Comparison of ENCODE assay signal across 21 cellular contexts in genomic region chr3:119205209-119205608, GRCh38. TPM values are rescaled to one million over a fixed set of nuclear protein-coding genes. Genes with fewer than 3 reads are reported as not detected.
A peak's percentile ranks its signal among the peaks of the same experiment; 100 is the strongest.
DNase-seq lines count a peak whose midpoint lies in the region; ATAC-seq, FAIRE-seq and TF ChIP-seq lines count a peak whose summit lies in the region.
"Had no signal": no experiment of that assay in that cellular context is flagged by ENCODE, and none has a peak within 500 bp of the region (broad histone marks: within the 10 kb centered on the region; RNA-seq: fewer than 3 reads in every experiment).

No MANE protein-coding gene starts in this region.

- DNase-seq in A549 (ENCODE audit: low read depth in 1 of 2, low spot score in 1 of 2) (peak; percentile 43 to 59), Calu3 (no peak), fibroblast of the aortic adventitia (ENCODE audit: low read depth) (peak; percentile 37), kidney tubule cell (ENCODE audit: low spot score) (no peak), AG08396 (ENCODE audit: low spot score) (no peak), D721Med (ENCODE audit: insufficient read length, low spot score) (no peak)
- no peak for DNase-seq in naive thymus-derived CD4-positive, alpha-beta T cell
- DNase-seq in activated T-helper 1 cell treated with anti-CD3 and anti-CD28 coated beads, Interleukin-12 subunit alpha, Interleukin-12 subunit beta, Interleukin-2, Interleukin-4 antibody, amounts not matched to agents 30 ng/mL and 10 ng/mL and 1 ng/mL, durations not matched to agents 14 hours and 24 hours and 36 hours (ENCODE audit: low spot score), result no peak
- DNase-seq: BE2C; CD4-positive, alpha-beta memory T cell; NCI-H1417 treated with DMSO at 0.1 percent for 48 hours; NCI-H2081; NCI-H510A; NCI-H82; Right ventricle myocardium superior had no signal

- no peak for TF ChIP-seq RAD21 in A549 (conservative IDR thresholded peaks at IDR 0.05 in 1 of 2, IDR thresholded peaks at IDR 0.05 in 1 of 2)

- no peaks in the 10 kb centered on the region for H3K9me3 Mint-ChIP-seq in Calu3 (ENCODE audit: low read depth, unreplicated experiment)
- peaks cover 0 to 4% (median 0%) of the 10 kb centered on the region in 11 donors for H3K9me3 Mint-ChIP-seq in naive thymus-derived CD4-positive, alpha-beta T cell
- no peaks in the 10 kb centered on the region for H3K9me3 Mint-ChIP-seq in activated T-helper 1 cell treated with anti-CD3 and anti-CD28 coated beads, Interleukin-12 subunit alpha, Interleukin-12 subunit beta, Interleukin-2, Interleukin-4 antibody, amounts not matched to agents 30 ng/mL and 10 ng/mL and 1 ng/mL, durations not matched to agents 14 hours and 24 hours and 36 hours

- TF ChIP-seq EP300 in A549 (IDR thresholded peaks at IDR 0.05), result no peak

- peaks cover 18% of the 10 kb centered on the region for H3K36me3 Mint-ChIP-seq in Calu3 (ENCODE audit: insufficient read depth, unreplicated experiment)
- H3K36me3 Mint-ChIP-seq in naive thymus-derived CD4-positive, alpha-beta T cell, result peaks cover 11 to 27% (median 20%) of the 10 kb centered on the region in 5 donors
- H3K36me3 Mint-ChIP-seq in activated T-helper 1 cell treated with anti-CD3 and anti-CD28 coated beads, Interleukin-12 subunit alpha, Interleukin-12 subunit beta, Interleukin-2, Interleukin-4 antibody, amounts not matched to agents 30 ng/mL and 10 ng/mL and 1 ng/mL, durations not matched to agents 14 hours and 24 hours and 36 hours (ENCODE audit: low read depth), result peaks cover 14% of the 10 kb centered on the region

- POLR2A ChIA-PET in A549 (lab: Yijun Ruan, JAX), result no interaction called here
- POLR2A ChIA-PET in naive thymus-derived CD4-positive, alpha-beta T cell (lab: Charles Lee), result interaction anchor here (0.6 to 1.3 kb wide), 4 partner anchors 8 to 36 kb away, joined by 3 to 4 read pairs (median 3); no protein-coding TSS in a partner anchor

- 7% methylated on average over 7 of the region's 8 CpGs for WGBS in A549 (ENCODE audit: missing lambda C conversion rate)

- CTCF ChIA-PET in A549 (lab: Yijun Ruan, JAX) (interaction anchor here (0.8 to 3.7 kb wide), 8 partner anchors 17 to 106 kb away, joined by 3 to 18 read pairs (median 5); partner anchors contain the start of gene TEX55), Calu3 (lab: Charles Lee) (no interaction called here)
- CTCF ChIA-PET in naive thymus-derived CD4-positive, alpha-beta T cell (lab: Charles Lee), result interaction anchor here (1.3 kb wide), 1 partner anchor 36 kb away, joined by 5 read pairs; no protein-coding TSS in a partner anchor

- ATAC-seq in A549, result peak; percentile 48 to 51
- peak; percentile 17 for ATAC-seq in naive thymus-derived CD4-positive, alpha-beta T cell
- ATAC-seq: Panc1 had no signal

- TF ChIP-seq CTCF in A549 (IDR thresholded peaks at IDR 0.05) (no peak), Calu3 (IDR thresholded peaks at IDR 0.05; ENCODE audit: unreplicated experiment) (no peak), fibroblast of the aortic adventitia (IDR thresholded peaks at IDR 0.05; ENCODE audit: insufficient read depth, low read length) (no peak), D721Med (IDR thresholded peaks at IDR 0.05; ENCODE audit: insufficient read depth, missing control alignments) (no peak)

- no peak for TF ChIP-seq POLR2A in A549 (IDR thresholded peaks at IDR 0.05; ENCODE audit: low read length)

- H3K36me3 ChIP-seq in naive thymus-derived CD4-positive, alpha-beta T cell (ENCODE audit: control insufficient read depth in 2 of 3, insufficient read depth in 3 of 3, low read length in 3 of 3), result peaks cover 0 to 4% (median 0%) of the 10 kb centered on the region in 3 experiments
- H3K36me3 ChIP-seq: BE2C, HAP-1 had no signal

- FAIRE-seq in A549 (lab: Jason Lieb, UNC) (peak; percentile 28), D721Med (lab: Jason Lieb, UNC) (no peak)

- H3K4me3 ChIP-seq in A549, result peak overlapping the region; percentile 35
- no peak overlapping the region for H3K4me3 ChIP-seq in fibroblast of the aortic adventitia (ENCODE audit: low read depth, low read length)
- no peak overlapping the region for H3K4me3 ChIP-seq in naive thymus-derived CD4-positive, alpha-beta T cell (ENCODE audit: low read length)
- H3K4me3 ChIP-seq: HAP-1, SK-N-MC had no signal

- no peaks in the 10 kb centered on the region for H3K27me3 ChIP-seq in naive thymus-derived CD4-positive, alpha-beta T cell (ENCODE audit: control insufficient read depth in 2 of 2, insufficient read depth in 2 of 2, low read length in 2 of 2)
- H3K27me3 ChIP-seq: BE2C had no signal

- no peak overlapping the region for H3K4me3 Mint-ChIP-seq in Calu3 (ENCODE audit: low read depth, unreplicated experiment)
- H3K4me3 Mint-ChIP-seq in naive thymus-derived CD4-positive, alpha-beta T cell, result peak overlapping the region in 9 of 10 donors; percentile 69 to 82 (median 79)
- H3K4me3 Mint-ChIP-seq in activated T-helper 1 cell treated with anti-CD3 and anti-CD28 coated beads, Interleukin-12 subunit alpha, Interleukin-12 subunit beta, Interleukin-2, Interleukin-4 antibody, amounts not matched to agents 30 ng/mL and 10 ng/mL and 1 ng/mL, durations not matched to agents 14 hours and 24 hours and 36 hours, result no peak overlapping the region

- H3K27ac Mint-ChIP-seq in Calu3 (ENCODE audit: unreplicated experiment), result peak overlapping the region; percentile 17
- peak overlapping the region in 8 of 9 donors; percentile 85 to 96 (median 94) for H3K27ac Mint-ChIP-seq in naive thymus-derived CD4-positive, alpha-beta T cell
- no peak overlapping the region for H3K27ac Mint-ChIP-seq in activated T-helper 1 cell treated with anti-CD3 and anti-CD28 coated beads, Interleukin-12 subunit alpha, Interleukin-12 subunit beta, Interleukin-2, Interleukin-4 antibody, amounts not matched to agents 30 ng/mL and 10 ng/mL and 1 ng/mL, durations not matched to agents 14 hours and 24 hours and 36 hours

- no peaks in the 10 kb centered on the region for H3K9me3 ChIP-seq in A549
- no peaks in the 10 kb centered on the region for H3K9me3 ChIP-seq in naive thymus-derived CD4-positive, alpha-beta T cell (ENCODE audit: control insufficient read depth in 2 of 3, low read length in 3 of 3)
- H3K9me3 ChIP-seq: BE2C, HAP-1 had no signal

- peaks cover 50% of the 10 kb centered on the region for H3K4me1 Mint-ChIP-seq in Calu3 (ENCODE audit: low read depth, unreplicated experiment)
- H3K4me1 Mint-ChIP-seq in naive thymus-derived CD4-positive, alpha-beta T cell, result peaks cover 34 to 78% (median 69%) of the 10 kb centered on the region in 7 donors
- H3K4me1 Mint-ChIP-seq in activated T-helper 1 cell treated with anti-CD3 and anti-CD28 coated beads, Interleukin-12 subunit alpha, Interleukin-12 subunit beta, Interleukin-2, Interleukin-4 antibody, amounts not matched to agents 30 ng/mL and 10 ng/mL and 1 ng/mL, durations not matched to agents 14 hours and 24 hours and 36 hours (ENCODE audit: low read depth), result peaks cover 23% of the 10 kb centered on the region

- H3K27ac ChIP-seq in A549, result peak overlapping the region; percentile 90 to 91
- peak overlapping the region; percentile 66 for H3K27ac ChIP-seq in naive thymus-derived CD4-positive, alpha-beta T cell (ENCODE audit: low read depth, low read length)
- H3K27ac ChIP-seq: SK-N-MC had no signal

- no TSS peak for BruUV-seq in Calu3 (replicated peaks; lab: Mats Ljungman, UMichigan)

- intact Hi-C loops in Calu3 (cut with micrococcal nuclease; ENCODE audit: unreplicated experiment), result no loop called here
- intact Hi-C loops in naive thymus-derived CD4-positive, alpha-beta T cell (cut with micrococcal nuclease), result no loop called here
- intact Hi-C loops in activated T-helper 1 cell treated with anti-CD3 and anti-CD28 coated beads, Interleukin-12 subunit alpha, Interleukin-12 subunit beta, Interleukin-2, Interleukin-4 antibody, amounts not matched to agents 30 ng/mL and 10 ng/mL and 1 ng/mL, durations not matched to agents 14 hours and 24 hours and 36 hours (cut with micrococcal nuclease), result no loop called here

- peaks cover 62% of the 10 kb centered on the region for H3K4me1 ChIP-seq in A549
- H3K4me1 ChIP-seq in naive thymus-derived CD4-positive, alpha-beta T cell (ENCODE audit: control insufficient read depth in 2 of 2, insufficient read depth in 2 of 2, low read length in 2 of 2), result peaks cover 0 to 56% of the 10 kb centered on the region in 2 donors
- H3K4me1 ChIP-seq: BE2C, HAP-1 had no signal

- peak overlapping the region; percentile 87 for H3K4me2 ChIP-seq in A549

- H3K27me3 Mint-ChIP-seq in Calu3 (ENCODE audit: unreplicated experiment), result no peaks in the 10 kb centered on the region
- H3K27me3 Mint-ChIP-seq in naive thymus-derived CD4-positive, alpha-beta T cell, result no peaks in the 10 kb centered on the region
- no peaks in the 10 kb centered on the region for H3K27me3 Mint-ChIP-seq in activated T-helper 1 cell treated with anti-CD3 and anti-CD28 coated beads, Interleukin-12 subunit alpha, Interleukin-12 subunit beta, Interleukin-2, Interleukin-4 antibody, amounts not matched to agents 30 ng/mL and 10 ng/mL and 1 ng/mL, durations not matched to agents 14 hours and 24 hours and 36 hours (ENCODE audit: insufficient read depth)
- H3K27me3 Mint-ChIP-seq: CD4-positive, alpha-beta memory T cell had no signal

RNA-seq across cellular contexts. Expression of gene UPK1B, which starts 31.8 kb away (rescaled TPM):
- polyA plus RNA-seq in A549 (2011; rRNA removed) (36.7 and 53.5 TPM in 2 replicates), A549 (2017; fragmentation: RNase III; extraction: RNeasy Plus Mini Kit Qiagen cat#74134 plus additional on column Dnase treatment) (7.0 to 7.1 TPM (median 7.1 TPM) in 3 replicates)
- polyA plus RNA-seq in A549 (2012; cell fraction: cytosol; rRNA removed), result 23.0 and 26.7 TPM in 2 replicates
- polyA plus RNA-seq in A549 (2012; cell fraction: nucleus; rRNA removed), result 13.4 and 23.4 TPM in 2 replicates
- polyA minus RNA-seq in A549 (2011; rRNA and poly(A)+ RNA removed), result 26.4 and 35.0 TPM in 2 replicates
- total RNA-seq in Calu3 (2022) (26.9 and 32.8 TPM in 2 replicates), fibroblast of the aortic adventitia (ENCODE audit: low replicate concordance) (0.09 TPM in 1 of 2 replicates, not detected in the other)
- not detected for total RNA-seq in naive thymus-derived CD4-positive, alpha-beta T cell
- 1 to 10 TPM in 1 of 2 donors, under 1 TPM in 1; 0.11 to 1.3 TPM for polyA plus RNA-seq in naive thymus-derived CD4-positive, alpha-beta T cell
- not detected in 2 replicates for total RNA-seq in activated T-helper 1 cell treated with anti-CD3 and anti-CD28 coated beads, Interleukin-12 subunit alpha, Interleukin-12 subunit beta, Interleukin-2, Interleukin-4 antibody, amounts not matched to agents 30 ng/mL and 10 ng/mL and 1 ng/mL, durations not matched to agents 14 hours and 24 hours and 36 hours
- total RNA-seq: CD4-positive, alpha-beta memory T cell; G401; HT1080; Right ventricle myocardium superior had no signal
- polyA plus RNA-seq: CD4-positive, alpha-beta memory T cell had no signal

RNA-seq across cellular contexts. Expression of gene B4GALT4, which starts 35.5 kb away (rescaled TPM):
- polyA plus RNA-seq in A549 (2011; rRNA removed) (134 and 193 TPM in 2 replicates), A549 (2017; fragmentation: RNase III; extraction: RNeasy Plus Mini Kit Qiagen cat#74134 plus additional on column Dnase treatment) (95.1 to 101 TPM (median 98.6 TPM) in 3 replicates)
- 79.4 and 85.4 TPM in 2 replicates for polyA plus RNA-seq in A549 (2012; cell fraction: cytosol; rRNA removed)
- 41.2 and 64.4 TPM in 2 replicates for polyA plus RNA-seq in A549 (2012; cell fraction: nucleus; rRNA removed)
- polyA minus RNA-seq in A549 (2011; rRNA and poly(A)+ RNA removed), result 107 and 108 TPM in 2 replicates
- total RNA-seq in Calu3 (2022) (38.7 and 48.1 TPM in 2 replicates), fibroblast of the aortic adventitia (ENCODE audit: low replicate concordance) (22.4 and 41.3 TPM in 2 replicates)
- total RNA-seq in naive thymus-derived CD4-positive, alpha-beta T cell, result 10 to 100 TPM; 18.0 to 39.8 (median 31.9) TPM
- polyA plus RNA-seq in naive thymus-derived CD4-positive, alpha-beta T cell, result 10 to 100 TPM; 17.9 to 29.6 TPM
- total RNA-seq in activated T-helper 1 cell treated with anti-CD3 and anti-CD28 coated beads, Interleukin-12 subunit alpha, Interleukin-12 subunit beta, Interleukin-2, Interleukin-4 antibody, amounts not matched to agents 30 ng/mL and 10 ng/mL and 1 ng/mL, durations not matched to agents 14 hours and 24 hours and 36 hours, result 14.1 and 18.6 TPM in 2 replicates

RNA-seq across cellular contexts. Expression of gene TEX55, which starts 59.2 kb away (rescaled TPM):
- polyA plus RNA-seq in A549 (2011; rRNA removed), result 0.08 TPM in 1 of 2 replicates, not detected in the other
- 0.01 TPM in 1 of 2 replicates, not detected in the other for polyA plus RNA-seq in A549 (2012; cell fraction: cytosol; rRNA removed)
- not detected in 2 replicates for polyA plus RNA-seq in A549 (2012; cell fraction: nucleus; rRNA removed)
- polyA plus RNA-seq in A549 (2017; fragmentation: RNase III; extraction: RNeasy Plus Mini Kit Qiagen cat#74134 plus additional on column Dnase treatment), result not detected in 3 replicates
- 0.39 TPM in 1 of 2 replicates, not detected in the other for polyA minus RNA-seq in A549 (2011; rRNA and poly(A)+ RNA removed)
- total RNA-seq in Calu3 (2022), result not detected in 2 replicates
- total RNA-seq in fibroblast of the aortic adventitia (ENCODE audit: low replicate concordance), result not detected in 2 replicates
- total RNA-seq in naive thymus-derived CD4-positive, alpha-beta T cell, result not detected
- not detected for polyA plus RNA-seq in naive thymus-derived CD4-positive, alpha-beta T cell
- total RNA-seq in activated T-helper 1 cell treated with anti-CD3 and anti-CD28 coated beads, Interleukin-12 subunit alpha, Interleukin-12 subunit beta, Interleukin-2, Interleukin-4 antibody, amounts not matched to agents 30 ng/mL and 10 ng/mL and 1 ng/mL, durations not matched to agents 14 hours and 24 hours and 36 hours, result not detected in 2 replicates
- total RNA-seq: CD4-positive, alpha-beta memory T cell; G401; HT1080; Right ventricle myocardium superior had no signal
- polyA plus RNA-seq: AG04450; CD4-positive, alpha-beta memory T cell had no signal

Comparison
In these comparisons a context has a peak if more than half of its experiments do, and no peak if none do; other contexts are left out.
1. DNase-seq: peak in A549 (2 of 2) and fibroblast of the aortic adventitia (single experiment); none in Calu3 (single experiment), naive thymus-derived CD4-positive, alpha-beta T cell (0 of 9), kidney tubule cell (single experiment), activated T-helper 1 cell treated with anti-CD3 and anti-CD28 coated beads, Interleukin-12 subunit alpha, Interleukin-12 subunit beta, Interleukin-2, Interleukin-4 antibody, amounts not matched to agents 30 ng/mL and 10 ng/mL and 1 ng/mL, durations not matched to agents 14 hours and 24 hours and 36 hours (single experiment), AG08396 (single experiment) and D721Med (single experiment).
2. H3K4me3 Mint-ChIP-seq: peak in naive thymus-derived CD4-positive, alpha-beta T cell (9 of 10); none in Calu3 (single experiment) and activated T-helper 1 cell treated with anti-CD3 and anti-CD28 coated beads, Interleukin-12 subunit alpha, Interleukin-12 subunit beta, Interleukin-2, Interleukin-4 antibody, amounts not matched to agents 30 ng/mL and 10 ng/mL and 1 ng/mL, durations not matched to agents 14 hours and 24 hours and 36 hours (single experiment).
3. RNA of gene UPK1B, which starts 31.8 kb away (total RNA-seq): 26.9 to 32.8 TPM in Calu3; 0.09 TPM in fibroblast of the aortic adventitia, not detected in naive thymus-derived CD4-positive, alpha-beta T cell and not detected in activated T-helper 1 cell treated with anti-CD3 and anti-CD28 coated beads, Interleukin-12 subunit alpha, Interleukin-12 subunit beta, Interleukin-2, Interleukin-4 antibody, amounts not matched to agents 30 ng/mL and 10 ng/mL and 1 ng/mL, durations not matched to agents 14 hours and 24 hours and 36 hours; every median in the first group is over 10 times any median in the second.